2 cellular contexts compared by ENCODE assay signal in genomic region chr5:151084363-151084762, GRCh38.
TF ChIP-seq lines count a peak whose summit lies in the region.

No MANE protein-coding gene starts in this region.

TF ChIP-seq in liver, 16 proteins besides CTCF, POLR2A, EP300 and RAD21 (continued from another document):
- no peak for TF ChIP-seq ZBTB33 (IDR thresholded peaks at IDR 0.05)
- TF ChIP-seq FOXA1 (IDR thresholded peaks at IDR 0.05), result no peak
- no peak for TF ChIP-seq SP1 (IDR thresholded peaks at IDR 0.05)
- TF ChIP-seq GABPA (IDR thresholded peaks at IDR 0.05 in 1 of 2, conservative IDR thresholded peaks at IDR 0.05 in 1 of 2), result no peak
- no peak for TF ChIP-seq MAX (IDR thresholded peaks at IDR 0.05)
- TF ChIP-seq FOXA2 (IDR thresholded peaks at IDR 0.05), result no peak
- no peak for TF ChIP-seq REST (IDR thresholded peaks at IDR 0.05)
- TF ChIP-seq ATF3 (IDR thresholded peaks at IDR 0.05), result no peak
- TF ChIP-seq TAF1 (conservative IDR thresholded peaks at IDR 0.05), result no peak
- TF ChIP-seq HNF4A (conservative IDR thresholded peaks at IDR 0.05), result no peak
- TF ChIP-seq EGR1 (IDR thresholded peaks at IDR 0.05; ENCODE audit: low read depth in 2 of 2), result no peak

TF ChIP-seq in HepG2, 621 proteins besides CTCF, POLR2A, EP300 and RAD21 (continued from another document):
- TF ChIP-seq REST (IDR thresholded peaks at IDR 0.05; ENCODE audit: borderline replicate concordance in 1 of 2, low read depth in 1 of 2, low read length in 2 of 2) (no peak), IRX3 (CRISPR knock-in tag; IDR thresholded peaks at IDR 0.05; ENCODE audit: borderline replicate concordance, low read depth) (no peak), GRHL1 (CRISPR knock-in tag; conservative IDR thresholded peaks at IDR 0.05) (no peak), TRIM24 (CRISPR knock-in tag; IDR thresholded peaks at IDR 0.05) (no peak), SMAD3 (CRISPR knock-in tag; IDR thresholded peaks at IDR 0.05) (no peak), HNF4G (IDR thresholded peaks at IDR 0.05; ENCODE audit: borderline replicate concordance, low read depth, low read length) (no peak), HNF4G (CRISPR knock-in tag; IDR thresholded peaks at IDR 0.05; ENCODE audit: borderline replicate concordance, low read depth) (no peak)
